7 cellular contexts compared by ENCODE assay signal in genomic region chr16:84503751-84504395, GRCh38. TPM values are rescaled to one million over a fixed set of nuclear protein-coding genes. Genes with fewer than 3 reads are reported as not detected.
A peak's percentile ranks its signal among the peaks of the same experiment; 100 is the strongest.
DNase-seq lines count a peak whose midpoint lies in the region; ATAC-seq and TF ChIP-seq lines count a peak whose summit lies in the region.

No MANE protein-coding gene starts in this region.

- no peaks in the 10 kb centered on the region for H3K36me3 ChIP-seq in OCI-LY3 (replicated peaks; ENCODE audit: low read depth, low read length)
- no peaks in the 10 kb centered on the region for H3K36me3 ChIP-seq in neural progenitor cell

- H3K36me3 Mint-ChIP-seq in endothelial cell (ENCODE audit: low read depth, unreplicated experiment): peaks cover 3% of the 10 kb centered on the region
- peaks cover 10% of the 10 kb centered on the region for H3K36me3 Mint-ChIP-seq in neural progenitor cell

- H3K4me3 ChIP-seq in OCI-LY3 (ENCODE audit: low read length): peak overlapping the region; percentile 88
- H3K4me3 ChIP-seq in neural progenitor cell: peak overlapping the region; percentile 89

- TF ChIP-seq CTCF in OCI-LY3 (IDR thresholded peaks at IDR 0.05; ENCODE audit: low read depth, low read length) (no peak), endothelial cell (IDR thresholded peaks at IDR 0.05; ENCODE audit: unreplicated experiment) (no peak), neural progenitor cell (IDR thresholded peaks at IDR 0.05) (no peak)

- H3K4me1 ChIP-seq in OCI-LY3 (ENCODE audit: low read length) (peaks cover 40% of the 10 kb centered on the region), neural progenitor cell (peaks cover 5% of the 10 kb centered on the region)

- no peaks in the 10 kb centered on the region for H4K20me1 ChIP-seq in OCI-LY3 (ENCODE audit: insufficient read depth, low read length)
- H4K20me1 ChIP-seq in neural progenitor cell (ENCODE audit: low read depth): no peaks in the 10 kb centered on the region

- H3K9me3 ChIP-seq in OCI-LY3 (ENCODE audit: insufficient read depth, low read length): no peaks in the 10 kb centered on the region
- H3K9me3 ChIP-seq in neural progenitor cell (ENCODE audit: low read depth): no peaks in the 10 kb centered on the region

- H3K4me2 ChIP-seq in OCI-LY3 (ENCODE audit: low read length): peak overlapping the region; percentile 80
- H3K4me2 ChIP-seq in neural progenitor cell: peak overlapping the region; percentile 88

- H3F3A ChIP-seq in neural progenitor cell (ENCODE audit: low read depth): no peaks in the 10 kb centered on the region

- H3K9ac ChIP-seq in OCI-LY3 (ENCODE audit: low read length) (peak overlapping the region; percentile 68), neural progenitor cell (peak overlapping the region; percentile 47)

- no peaks in the 10 kb centered on the region for H3K27me3 ChIP-seq in OCI-LY3 (ENCODE audit: low read depth, low read length)
- no peaks in the 10 kb centered on the region for H3K27me3 ChIP-seq in neural progenitor cell

- H3K4me1 Mint-ChIP-seq in endothelial cell (ENCODE audit: unreplicated experiment): peaks cover 7% of the 10 kb centered on the region
- peaks cover 23% of the 10 kb centered on the region for H3K4me1 Mint-ChIP-seq in neural progenitor cell

- peak; percentile 0 for ATAC-seq in GM21381 (IDR thresholded peaks at IDR 0.05; ENCODE audit: unreplicated experiment)
- no peak for ATAC-seq in GM18520 (IDR thresholded peaks at IDR 0.05; ENCODE audit: unreplicated experiment)
- ATAC-seq in activated CD4-positive, CD25-positive, alpha-beta regulatory T cell treated with anti-CD3 and anti-CD28 coated beads, Interleukin-2, amount 50 U/mL, for 24 hours: no peak

- H2AFZ ChIP-seq in OCI-LY3 (ENCODE audit: low read depth, low read length) (peak overlapping the region; percentile 74), neural progenitor cell (replicated peaks) (peak overlapping the region; percentile 99)

- H3K27me3 Mint-ChIP-seq in endothelial cell (ENCODE audit: unreplicated experiment) (peaks cover 1% of the 10 kb centered on the region), neural progenitor cell (ENCODE audit: insufficient read depth, low read depth) (peaks cover 14% of the 10 kb centered on the region)

- H3K9me3 Mint-ChIP-seq in endothelial cell (ENCODE audit: unreplicated experiment) (no peaks in the 10 kb centered on the region), neural progenitor cell (no peaks in the 10 kb centered on the region)

- H3K4me3 Mint-ChIP-seq in endothelial cell (ENCODE audit: unreplicated experiment): peak overlapping the region; percentile 89
- H3K4me3 Mint-ChIP-seq in neural progenitor cell: peak overlapping the region; percentile 90

- peak overlapping the region; percentile 24 for H3K27ac Mint-ChIP-seq in endothelial cell (ENCODE audit: unreplicated experiment)
- H3K27ac Mint-ChIP-seq in neural progenitor cell: peak overlapping the region; percentile 79

- no peak for DNase-seq in endothelial cell (ENCODE audit: low spot score)
- DNase-seq in neural progenitor cell (ENCODE audit: low spot score): peak; percentile 22
- DNase-seq in nucleus accumbens (lab: John Stamatoyannopoulos, UW): no peak

- H3K27ac ChIP-seq in OCI-LY3 (ENCODE audit: low read length) (no peak overlapping the region), neural progenitor cell (no peak overlapping the region)

- peaks cover 18% of the 10 kb centered on the region; the same call in 1 of the 2 replicates for H3K79me2 ChIP-seq in OCI-LY3 (ENCODE audit: low read length)
- H3K79me2 ChIP-seq in neural progenitor cell (ENCODE audit: low read depth): peaks cover 5% of the 10 kb centered on the region

RNA-seq across cellular contexts. Expression of gene MEAK7, which starts 0.6 kb away (rescaled TPM):
- total RNA-seq in endothelial cell (ENCODE audit: unreplicated experiment) (34.2 TPM), neural progenitor cell (ENCODE audit: low replicate concordance) (18.4 and 22.5 TPM in 2 replicates)
